ENCODE assay signal across 25 cellular contexts in the genomic region with DNA sequence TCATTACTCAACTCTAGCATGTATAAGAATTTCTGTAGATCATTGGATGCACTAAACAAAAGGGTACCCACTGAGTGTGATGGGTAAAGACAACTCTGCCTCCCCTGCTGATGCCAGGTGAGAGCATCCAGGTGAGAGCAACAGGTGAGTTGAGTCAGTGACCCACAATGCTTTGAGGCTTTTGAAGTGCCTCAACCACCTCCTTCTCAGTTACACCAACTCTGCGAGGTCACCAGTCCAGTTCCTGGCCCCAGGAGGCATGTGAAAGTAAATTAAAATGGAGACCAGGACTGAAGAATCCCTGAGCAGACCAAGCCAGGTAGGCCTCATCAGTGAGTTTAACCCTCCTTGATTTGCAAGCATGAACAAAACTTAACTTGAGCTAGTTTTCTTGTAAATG.
"Had no signal": no experiment of that assay in that cellular context is flagged by ENCODE, and none has a peak within 500 bp of the region (broad histone marks: within the 10 kb centered on the region; RNA-seq: fewer than 3 reads in every experiment).

No MANE protein-coding gene starts in this region.

- H3K4me3 ChIP-seq: neural progenitor cell, ovary, psoas muscle, right lobe of liver, sigmoid colon, stomach, thoracic aorta, thyroid gland, tibial nerve, upper lobe of left lung, vagina had no signal

- H3K27ac ChIP-seq: neural progenitor cell, ovary, parathyroid adenoma, psoas muscle, right lobe of liver, sigmoid colon, stomach, thoracic aorta, thyroid gland, tibial nerve, upper lobe of left lung, vagina had no signal

- H3K9me3 ChIP-seq: ovary, psoas muscle, right lobe of liver, sigmoid colon, stomach, thoracic aorta, thyroid gland, tibial nerve, upper lobe of left lung, vagina had no signal

- H3K36me3 ChIP-seq: neural progenitor cell, ovary, right lobe of liver, sigmoid colon, stomach, thoracic aorta, thyroid gland, tibial nerve, upper lobe of left lung, vagina had no signal

- ATAC-seq: natural killer cell; psoas muscle; right cardiac atrium; stimulated activated effector memory CD8-positive, alpha-beta T cell treated with anti-CD3 and anti-CD28 coated beads, Interleukin-12 subunit alpha, Interleukin-12 subunit beta, amount 100 ng/mL, for 72 hours; stimulated activated naive B cell treated with anti-CD40 and anti-IgM and Interleukin-4, amounts not matched to agents 10 μg/mL and 1 μg/mL and 100 μg/mL, for 72 hours had no signal

- H3K4me1 ChIP-seq: parathyroid adenoma, psoas muscle, vagina had no signal

- DNase-seq: natural killer cell; occipital lobe; ovary; posterior cingulate gyrus; psoas muscle; right cardiac atrium; right lobe of liver; sigmoid colon; small intestine; stimulated activated CD4-positive, alpha-beta T cell treated with anti-CD3 and anti-CD28 coated beads, Interleukin-15, amount 100 ng/mL, for 24 hours; stimulated activated CD4-positive, alpha-beta T cell treated with anti-CD3 and anti-CD28 coated beads, Interleukin-2, amount 100 ng/mL, for 24 hours; stimulated activated CD4-positive, alpha-beta T cell treated with anti-CD3 and anti-CD28 coated beads, Interleukin-2, amount 100 ng/mL, for 48 hours; stimulated activated CD4-positive, alpha-beta T cell treated with anti-CD3 and anti-CD28 coated beads, Interleukin-4, amount 100 ng/mL, for 24 hours; stimulated activated naive B cell treated with anti-CD40 and anti-IgM and Interleukin-4, amounts not matched to agents 10 μg/mL and 1 μg/mL and 100 μg/mL, for 72 hours; stimulated activated naive CD4-positive, alpha-beta T cell treated with Interleukin-2 at 50 U/mL for 16 hours; stomach; trophoblast cell; upper lobe of left lung had no signal
